ENCODE assay signal across 28 cellular contexts in genomic region chr2:95325026-95325425, GRCh38. TPM values are rescaled to one million over a fixed set of nuclear protein-coding genes. Genes with fewer than 3 reads are reported as not detected.
"Had no signal": no experiment of that assay in that cellular context is flagged by ENCODE, and none has a peak within 500 bp of the region (broad histone marks: within the 10 kb centered on the region; RNA-seq: fewer than 3 reads in every experiment).

No MANE protein-coding gene starts in this region.

- H3K4me1 ChIP-seq: psoas muscle, spleen, stomach, tibial nerve, upper lobe of left lung had no signal

- H3K4me3 Mint-ChIP-seq: naive thymus-derived CD4-positive, alpha-beta T cell; natural killer cell; nephron; stimulated activated naive B cell treated with anti-CD40 and anti-IgM and Interleukin-4, amounts not matched to agents 10 μg/mL and 1 μg/mL and 100 μg/mL, for 72 hours; stimulated activated naive CD8-positive, alpha-beta T cell treated with anti-CD3 and anti-CD28 coated beads, Interleukin-15, Interleukin-2, amounts not matched to agents 100 ng/mL and 50 ng/mL, for 24 hours had no signal

- H3K27ac ChIP-seq: ovary, parathyroid adenoma, psoas muscle, skin epidermis, spleen, stomach, thoracic aorta, thyroid gland, tibial nerve, upper lobe of left lung, vagina had no signal

- H3K27ac Mint-ChIP-seq: naive thymus-derived CD4-positive, alpha-beta T cell; natural killer cell; nephron; stimulated activated naive B cell treated with anti-CD40 and anti-IgM and Interleukin-4, amounts not matched to agents 10 μg/mL and 1 μg/mL and 100 μg/mL, for 72 hours; stimulated activated naive CD8-positive, alpha-beta T cell treated with anti-CD3 and anti-CD28 coated beads, Interleukin-15, Interleukin-2, amounts not matched to agents 100 ng/mL and 50 ng/mL, for 24 hours had no signal

- H3K36me3 ChIP-seq: ovary, spleen, stomach, thoracic aorta, thyroid gland, tibial nerve, upper lobe of left lung, vagina had no signal

- H3K79me2 ChIP-seq: parathyroid adenoma had no signal

- H3K4me1 Mint-ChIP-seq: naive thymus-derived CD4-positive, alpha-beta T cell; natural killer cell; nephron; stimulated activated naive B cell treated with anti-CD40 and anti-IgM and Interleukin-4, amounts not matched to agents 10 μg/mL and 1 μg/mL and 100 μg/mL, for 72 hours had no signal

- H3K9ac ChIP-seq: parathyroid adenoma had no signal

- H3K9me3 Mint-ChIP-seq: natural killer cell, nephron had no signal

- H3K36me3 Mint-ChIP-seq: naive thymus-derived CD4-positive, alpha-beta T cell; natural killer cell; stimulated activated naive B cell treated with anti-CD40 and anti-IgM and Interleukin-4, amounts not matched to agents 10 μg/mL and 1 μg/mL and 100 μg/mL, for 72 hours had no signal

- H3K4me2 ChIP-seq: smooth muscle cell had no signal

- H3K27me3 Mint-ChIP-seq: naive thymus-derived CD4-positive, alpha-beta T cell; stimulated activated naive B cell treated with anti-CD40 and anti-IgM and Interleukin-4, amounts not matched to agents 10 μg/mL and 1 μg/mL and 100 μg/mL, for 72 hours; stimulated activated naive CD8-positive, alpha-beta T cell treated with anti-CD3 and anti-CD28 coated beads, Interleukin-15, Interleukin-2, amounts not matched to agents 100 ng/mL and 50 ng/mL, for 24 hours had no signal

- H3K9me3 ChIP-seq: ovary, psoas muscle, spleen, stomach, thoracic aorta, thyroid gland, tibial nerve, upper lobe of left lung, vagina had no signal

- H3K4me3 ChIP-seq: ovary, psoas muscle, skin epidermis, smooth muscle cell, spleen, stomach, thoracic aorta, thyroid gland, tibial nerve, upper lobe of left lung, vagina had no signal

- H2AFZ ChIP-seq: parathyroid adenoma had no signal

- DNase-seq: naive thymus-derived CD4-positive, alpha-beta T cell; natural killer cell; occipital lobe; ovary; psoas muscle; spleen; stimulated activated CD4-positive, alpha-beta T cell treated with anti-CD3 and anti-CD28 coated beads, Interleukin-12 subunit alpha, Interleukin-12 subunit beta, amount 100 ng/mL, for 4 hours; stimulated activated CD4-positive, alpha-beta T cell treated with anti-CD3 and anti-CD28 coated beads, Interleukin-1b, Interleukin-23, amount 100 ng/mL, for 48 hours; stimulated activated CD4-positive, alpha-beta T cell treated with anti-CD3 and anti-CD28 coated beads, Interleukin-4, amount 100 ng/mL, for 1 hour; stimulated activated CD4-positive, alpha-beta T cell treated with anti-CD3 and anti-CD28 coated beads, Interleukin-4, amount 100 ng/mL, for 4 hours; stimulated activated CD8-positive, alpha-beta memory T cell treated with anti-CD3 and anti-CD28 coated beads, Interleukin-4, amount 100 ng/mL, for 48 hours; stimulated activated naive B cell treated with anti-CD40 and anti-IgM and Interleukin-4, amounts not matched to agents 10 μg/mL and 1 μg/mL and 100 μg/mL, for 72 hours; stimulated activated naive CD4-positive, alpha-beta T cell treated with Interleukin-2 at 50 U/mL for 16 hours; stomach; thyroid gland; trophoblast cell had no signal

- ATAC-seq: psoas muscle; right cardiac atrium; sciatic nerve; stimulated activated naive B cell treated with anti-CD40 and anti-IgM and Interleukin-4, amounts not matched to agents 10 μg/mL and 1 μg/mL and 100 μg/mL, for 72 hours had no signal

- H3K27me3 ChIP-seq: ovary, spleen, stomach, thyroid gland, tibial nerve, upper lobe of left lung, vagina had no signal

RNA-seq across cellular contexts. Expression of gene KCNIP3, which starts 27.9 kb away (rescaled TPM):
- polyA plus RNA-seq: naive thymus-derived CD4-positive, alpha-beta T cell; neural cell had no signal

RNA-seq across cellular contexts. Expression of gene PROM2, which starts 50.8 kb away (rescaled TPM):
- polyA plus RNA-seq: naive thymus-derived CD4-positive, alpha-beta T cell had no signal
